In the genomic region with DNA sequence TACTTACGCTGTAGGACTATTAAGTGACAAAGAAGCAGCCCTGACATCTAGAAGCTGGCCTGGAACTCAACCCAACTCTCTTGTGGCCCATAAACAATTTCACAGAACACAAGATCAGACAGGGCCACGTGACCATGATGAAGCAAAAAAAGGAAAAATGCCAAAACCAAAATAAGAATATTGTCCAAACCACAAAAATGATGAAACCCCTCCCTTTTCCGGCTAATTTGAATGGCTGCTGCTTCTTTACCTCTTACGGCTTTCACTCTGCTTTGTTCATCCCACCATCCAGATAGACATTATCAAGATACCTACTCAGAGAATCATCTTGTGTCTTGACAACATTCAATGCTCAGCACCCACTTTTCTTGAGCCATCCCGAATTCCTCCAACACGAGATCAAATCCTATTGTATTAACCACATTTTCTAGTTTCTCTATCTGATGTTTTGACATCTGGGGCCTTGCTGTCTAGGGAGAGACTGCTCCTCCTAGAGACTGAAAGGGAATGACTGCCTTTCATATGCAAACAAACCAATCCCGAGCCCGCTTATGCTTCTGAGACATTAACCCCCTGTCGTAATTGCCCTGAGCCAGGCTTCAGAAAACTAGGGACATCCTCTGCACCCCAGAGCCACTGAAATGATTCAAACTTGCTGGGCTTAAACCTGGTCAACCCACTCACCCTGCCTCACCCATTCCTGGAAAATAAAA, we compare ENCODE assay signal across 11 cellular contexts.
DNase-seq lines count a peak whose midpoint lies in the region; ATAC-seq and TF ChIP-seq lines count a peak whose summit lies in the region.
"Had no signal": no experiment of that assay in that cellular context is flagged by ENCODE, and none has a peak within 500 bp of the region (broad histone marks: within the 10 kb centered on the region; RNA-seq: fewer than 3 reads in every experiment).

No MANE protein-coding gene starts in this region.

- H3K9me3 ChIP-seq in colonic mucosa = no peaks in the 10 kb centered on the region
- H3K9me3 ChIP-seq in smooth muscle cell (replicated peaks; ENCODE audit: low read depth) = no peaks in the 10 kb centered on the region
- H3K9me3 ChIP-seq: lower lobe of right lung had no signal

- H3K79me2 ChIP-seq in smooth muscle cell (ENCODE audit: low read depth) = no peaks in the 10 kb centered on the region

- H3K27ac ChIP-seq in colonic mucosa = peak overlapping the region; percentile 46
- H3K27ac ChIP-seq in smooth muscle cell (ENCODE audit: low read depth) = no peak overlapping the region
- H3K27ac ChIP-seq: lower lobe of right lung had no signal

- no peaks in the 10 kb centered on the region for H4K20me1 ChIP-seq in smooth muscle cell (ENCODE audit: low read depth)

- TF ChIP-seq CTCF in colonic mucosa (IDR thresholded peaks at IDR 0.05) = no peak
- TF ChIP-seq CTCF in omental fat pad (IDR thresholded peaks at IDR 0.05) = no peak
- TF ChIP-seq CTCF in smooth muscle cell (IDR thresholded peaks at IDR 0.05; ENCODE audit: borderline replicate concordance, insufficient read depth, poor library complexity, severe bottlenecking) = no peak

- intact Hi-C loops in colonic mucosa (cut with DNase I) = no loop called here

- 74% methylated on average over 9 of the region's 9 CpGs for WGBS in smooth muscle cell (ENCODE audit: low lambda C conversion rate)

- H3K4me3 ChIP-seq in colonic mucosa (no peak overlapping the region), smooth muscle cell (no peak overlapping the region)
- H3K4me3 ChIP-seq: lower lobe of right lung had no signal

- DNase-seq in EL (peak; percentile 14), MV-4-11 (lab: John Stamatoyannopoulos, UW) (peak; percentile 82), colonic mucosa (peak; percentile 19), omental fat pad (ENCODE audit: low spot score) (no peak), smooth muscle cell (lab: John Stamatoyannopoulos, UW; ENCODE audit: unreplicated experiment) (no peak), NCI-H128 (lab: John Stamatoyannopoulos, UW; ENCODE audit: unreplicated experiment) (no peak)
- DNase-seq in central memory CD4-positive, alpha-beta T cell = no peak
- no peak for DNase-seq in activated CD4-positive, alpha-beta T cell treated with anti-CD3 and anti-CD28 coated beads for 48 hours
- DNase-seq: lower lobe of right lung, NCI-H748 treated with DMSO at 0.1 percent for 48 hours, T-helper 17 cell had no signal

- H3K9ac ChIP-seq in colonic mucosa (ENCODE audit: low read depth in 2 of 2, low read length in 2 of 2) (no peak overlapping the region), smooth muscle cell (ENCODE audit: low read depth) (no peak overlapping the region)

- no peak overlapping the region for H2AFZ ChIP-seq in smooth muscle cell (ENCODE audit: low read depth)

- no peak overlapping the region for H3K4me2 ChIP-seq in smooth muscle cell

- no peaks in the 10 kb centered on the region for H3K4me1 ChIP-seq in colonic mucosa
- no peaks in the 10 kb centered on the region for H3K4me1 ChIP-seq in smooth muscle cell (ENCODE audit: low read depth)
- H3K4me1 ChIP-seq: lower lobe of right lung had no signal

- H3K36me3 ChIP-seq in colonic mucosa = no peaks in the 10 kb centered on the region
- no peaks in the 10 kb centered on the region for H3K36me3 ChIP-seq in smooth muscle cell (ENCODE audit: low read depth)
- H3K36me3 ChIP-seq: lower lobe of right lung had no signal

- H3K27me3 ChIP-seq in colonic mucosa = no peaks in the 10 kb centered on the region
- H3K27me3 ChIP-seq in smooth muscle cell (ENCODE audit: low read depth) = no peaks in the 10 kb centered on the region

- ATAC-seq in omental fat pad (ENCODE audit: low FRiP score) = peak; percentile 51
- ATAC-seq: T-helper 17 cell had no signal

- no peaks in the 10 kb centered on the region for H3F3A ChIP-seq in smooth muscle cell (ENCODE audit: low read depth)

Comparison
In these comparisons a context has a peak if more than half of its experiments do, and no peak if none do; other contexts are left out.
1. DNase-seq: peak in EL (single experiment), MV-4-11 (single experiment) and colonic mucosa (single experiment); none in omental fat pad (single experiment), smooth muscle cell (single experiment), NCI-H128 (single experiment), central memory CD4-positive, alpha-beta T cell (single experiment) and activated CD4-positive, alpha-beta T cell treated with anti-CD3 and anti-CD28 coated beads for 48 hours (single experiment).